21 cellular contexts compared by ENCODE assay signal in genomic region chr2:188360485-188361263, GRCh38.
"Had no signal": no experiment of that assay in that cellular context is flagged by ENCODE, and none has a peak within 500 bp of the region (broad histone marks: within the 10 kb centered on the region; RNA-seq: fewer than 3 reads in every experiment).

No MANE protein-coding gene starts in this region.

- H3K4me3 ChIP-seq: coronary artery, hepatocyte, left ventricle myocardium inferior, lower lobe of right lung, sigmoid colon, skin epidermis, stomach, thoracic aorta had no signal

- H3K4me1 Mint-ChIP-seq: memory B cell; mesothelial cell of epicardium; natural killer cell; stimulated activated naive B cell treated with anti-CD40 and anti-IgM and Interleukin-4, amounts not matched to agents 10 μg/mL and 1 μg/mL and 100 μg/mL, for 72 hours had no signal

- H3K4me1 ChIP-seq: left ventricle myocardium inferior, lower lobe of right lung had no signal

- H3K27ac ChIP-seq: coronary artery, hepatocyte, left ventricle myocardium inferior, lower lobe of right lung, neutrophil, sigmoid colon, skin epidermis, stomach, thoracic aorta had no signal

- FAIRE-seq: kidney had no signal

- H3K27me3 ChIP-seq: hepatocyte, neutrophil, sigmoid colon, stomach had no signal

- H3K9me3 ChIP-seq: lower lobe of right lung, neutrophil, sigmoid colon, stomach, thoracic aorta had no signal

- H3K36me3 Mint-ChIP-seq: memory B cell; natural killer cell; stimulated activated naive B cell treated with anti-CD40 and anti-IgM and Interleukin-4, amounts not matched to agents 10 μg/mL and 1 μg/mL and 100 μg/mL, for 72 hours had no signal

- DNase-seq: effector CD4-positive, alpha-beta T cell; foreskin melanocyte; head of caudate nucleus; kidney; left cardiac atrium; left ventricle myocardium inferior; lower lobe of right lung; natural killer cell; sigmoid colon; stimulated activated CD4-positive, alpha-beta T cell treated with anti-CD3 and anti-CD28 coated beads, Interleukin-2, amount 100 ng/mL, for 24 hours; stimulated activated CD4-positive, alpha-beta T cell treated with anti-CD3 and anti-CD28 coated beads, Interleukin-4, amount 100 ng/mL, for 4 hours; stimulated activated naive B cell treated with anti-CD40 and anti-IgM and Interleukin-4, amounts not matched to agents 10 μg/mL and 1 μg/mL and 100 μg/mL, for 72 hours; stomach; substantia nigra had no signal

- H3K4me2 ChIP-seq: hepatocyte had no signal

- H3K36me3 ChIP-seq: left ventricle myocardium inferior, lower lobe of right lung, neutrophil, sigmoid colon, stomach, thoracic aorta had no signal

- H3K27ac Mint-ChIP-seq: memory B cell; mesothelial cell of epicardium; natural killer cell; stimulated activated naive B cell treated with anti-CD40 and anti-IgM and Interleukin-4, amounts not matched to agents 10 μg/mL and 1 μg/mL and 100 μg/mL, for 72 hours had no signal

- H3K27me3 Mint-ChIP-seq: memory B cell; stimulated activated naive B cell treated with anti-CD40 and anti-IgM and Interleukin-4, amounts not matched to agents 10 μg/mL and 1 μg/mL and 100 μg/mL, for 72 hours had no signal

- H3K4me3 Mint-ChIP-seq: memory B cell; mesothelial cell of epicardium; natural killer cell; stimulated activated naive B cell treated with anti-CD40 and anti-IgM and Interleukin-4, amounts not matched to agents 10 μg/mL and 1 μg/mL and 100 μg/mL, for 72 hours had no signal

- H2AFZ ChIP-seq: hepatocyte had no signal

- ATAC-seq: left cardiac atrium; lower lobe of right lung; natural killer cell; stimulated activated naive B cell treated with anti-CD40 and anti-IgM and Interleukin-4, amounts not matched to agents 10 μg/mL and 1 μg/mL and 100 μg/mL, for 72 hours had no signal

- H3K9me3 Mint-ChIP-seq: stimulated activated naive B cell treated with anti-CD40 and anti-IgM and Interleukin-4, amounts not matched to agents 10 μg/mL and 1 μg/mL and 100 μg/mL, for 72 hours had no signal
